8 cellular contexts compared by ENCODE assay signal in genomic region chr11:64996327-64996709, GRCh38. TPM values are rescaled to one million over a fixed set of nuclear protein-coding genes. Genes with fewer than 3 reads are reported as not detected.
DNase-seq lines count a peak whose midpoint lies in the region; ATAC-seq and TF ChIP-seq lines count a peak whose summit lies in the region.
"Had no signal": no experiment of that assay in that cellular context is flagged by ENCODE, and none has a peak within 500 bp of the region (broad histone marks: within the 10 kb centered on the region; RNA-seq: fewer than 3 reads in every experiment).

No MANE protein-coding gene starts in this region.

- no peak for TF ChIP-seq CTCF in DOHH2 (IDR thresholded peaks at IDR 0.05; ENCODE audit: low read depth, low read length, poor library complexity, severe bottlenecking)
- TF ChIP-seq CTCF in breast epithelium (IDR thresholded peaks at IDR 0.05) = no peak
- TF ChIP-seq CTCF in neural progenitor cell (IDR thresholded peaks at IDR 0.05) = no peak

- H3K4me2 ChIP-seq in DOHH2 (ENCODE audit: low read length) (peak overlapping the region; percentile 38), neural progenitor cell (peak overlapping the region; percentile 10)

- H3K9me3 Mint-ChIP-seq in neural progenitor cell = no peaks in the 10 kb centered on the region

- H3K9me3 ChIP-seq in DOHH2 (ENCODE audit: control insufficient read depth, insufficient read depth, low read length) (no peaks in the 10 kb centered on the region), breast epithelium (no peaks in the 10 kb centered on the region), neural progenitor cell (ENCODE audit: low read depth) (no peaks in the 10 kb centered on the region), T-helper 17 cell (ENCODE audit: control insufficient read depth, low read length, poor library complexity, severe bottlenecking) (no peaks in the 10 kb centered on the region)

- H3K4me1 Mint-ChIP-seq in neural progenitor cell = peaks cover 12% of the 10 kb centered on the region
- H3K4me1 Mint-ChIP-seq in T-helper 17 cell = peaks cover 15% of the 10 kb centered on the region

- no peak for ATAC-seq in T-helper 17 cell

- no peak for DNase-seq in breast epithelium (ENCODE audit: low spot score in 2 of 2)
- DNase-seq in neural progenitor cell (ENCODE audit: low spot score) = no peak
- no peak for DNase-seq in RKO (ENCODE audit: low spot score)
- no peak for DNase-seq in T-helper 17 cell
- no peak for DNase-seq in A172 (ENCODE audit: low spot score)
- DNase-seq: GDM1, NCI-H1105 treated with DMSO at 0.1 percent for 48 hours had no signal

- H4K20me1 ChIP-seq in DOHH2 (ENCODE audit: control insufficient read depth, insufficient read depth, low read depth, low read length) = no peaks in the 10 kb centered on the region
- H4K20me1 ChIP-seq in neural progenitor cell (ENCODE audit: low read depth) = no peaks in the 10 kb centered on the region

- H3K9ac ChIP-seq in neural progenitor cell = no peak overlapping the region

- H3K4me1 ChIP-seq in DOHH2 (ENCODE audit: control insufficient read depth, low read length) = peaks cover 35% of the 10 kb centered on the region
- H3K4me1 ChIP-seq in breast epithelium = no peaks in the 10 kb centered on the region
- no peaks in the 10 kb centered on the region for H3K4me1 ChIP-seq in neural progenitor cell

- H2AFZ ChIP-seq in neural progenitor cell (replicated peaks) = peak overlapping the region; percentile 92

- H3K27me3 Mint-ChIP-seq in neural progenitor cell (ENCODE audit: insufficient read depth, low read depth) = peaks cover 7% of the 10 kb centered on the region
- no peaks in the 10 kb centered on the region for H3K27me3 Mint-ChIP-seq in T-helper 17 cell

- H3K4me3 ChIP-seq in DOHH2 (ENCODE audit: low read length) = peak overlapping the region; percentile 31
- peak overlapping the region; percentile 17 to 65 (median 47) for H3K4me3 ChIP-seq in breast epithelium
- no peak overlapping the region for H3K4me3 ChIP-seq in neural progenitor cell

- H3K36me3 ChIP-seq in DOHH2 (ENCODE audit: control insufficient read depth, low read length) = no peaks in the 10 kb centered on the region
- no peaks in the 10 kb centered on the region for H3K36me3 ChIP-seq in breast epithelium
- no peaks in the 10 kb centered on the region for H3K36me3 ChIP-seq in neural progenitor cell

- H3K36me3 Mint-ChIP-seq in neural progenitor cell = no peaks in the 10 kb centered on the region
- no peaks in the 10 kb centered on the region for H3K36me3 Mint-ChIP-seq in T-helper 17 cell (ENCODE audit: low read depth)

- TF ChIP-seq POLR2A in breast epithelium (IDR thresholded peaks at IDR 0.05) = no peak

- no peaks in the 10 kb centered on the region for H3K9me2 ChIP-seq in DOHH2 (replicated peaks; ENCODE audit: control insufficient read depth, low read length)

- peak overlapping the region; percentile 63 for H3K4me3 Mint-ChIP-seq in neural progenitor cell
- H3K4me3 Mint-ChIP-seq in T-helper 17 cell = no peak overlapping the region

- H3K27ac ChIP-seq in DOHH2 (ENCODE audit: low read depth, low read length) (no peak overlapping the region), breast epithelium (peak overlapping the region; percentile 64 to 73), neural progenitor cell (no peak overlapping the region)

- H3K79me2 ChIP-seq in DOHH2 (ENCODE audit: control insufficient read depth, low read length) = no peaks in the 10 kb centered on the region
- H3K79me2 ChIP-seq in neural progenitor cell (ENCODE audit: low read depth) = no peaks in the 10 kb centered on the region

- H3K27ac Mint-ChIP-seq in neural progenitor cell (peak overlapping the region; percentile 85), T-helper 17 cell (no peak overlapping the region)

- H3K27me3 ChIP-seq in DOHH2 (ENCODE audit: control insufficient read depth, low read length) (no peaks in the 10 kb centered on the region), breast epithelium (no peaks in the 10 kb centered on the region), neural progenitor cell (no peaks in the 10 kb centered on the region)

- no peaks in the 10 kb centered on the region for H3F3A ChIP-seq in DOHH2 (ENCODE audit: control insufficient read depth, insufficient read depth)
- peaks cover 6% of the 10 kb centered on the region for H3F3A ChIP-seq in neural progenitor cell (ENCODE audit: low read depth)

- intact Hi-C loops in breast epithelium (cut with DNase I; ENCODE audit: low total_unique reads) = loop anchor here (10.0 kb wide), 1 partner anchor 52 kb away; no protein-coding TSS in a partner anchor

RNA-seq across cellular contexts. Expression of gene BATF2, which starts 0.5 kb away (rescaled TPM):
- total RNA-seq in breast epithelium = 1 to 10 TPM in 1 of 3 donors, under 1 TPM in 2; 0.33 to 1.5 (median 0.64) TPM
- total RNA-seq in neural progenitor cell (ENCODE audit: low replicate concordance) = 0.28 TPM in 1 of 2 replicates, not detected in the other
- total RNA-seq in T-helper 17 cell = not detected
- 0.50 and 0.59 TPM in 2 replicates for total RNA-seq in A172 (2014; rRNA removed; shearing (Covaris generic))

RNA-seq across cellular contexts. Expression of gene ARL2, which starts 17.6 kb away (rescaled TPM):
- total RNA-seq in breast epithelium (100 to 1,000 TPM in 2 of 3 donors, 10 to 100 TPM in 1; 99.8 to 193 (median 154) TPM), neural progenitor cell (ENCODE audit: low replicate concordance) (171 and 287 TPM in 2 replicates), T-helper 17 cell (10 to 100 TPM; 17.2 to 21.6 TPM)
- total RNA-seq in A172 (2014; rRNA removed; shearing (Covaris generic)) = 170 and 196 TPM in 2 replicates

RNA-seq across cellular contexts. Expression of gene MAJIN, which starts 24.4 kb away (rescaled TPM):
- total RNA-seq in breast epithelium (not detected), neural progenitor cell (ENCODE audit: low replicate concordance) (0.06 TPM in 1 of 2 replicates, not detected in the other), T-helper 17 cell (not detected)
- not detected in 2 replicates for total RNA-seq in A172 (2014; rRNA removed; shearing (Covaris generic))

RNA-seq across cellular contexts. Expression of gene SNX15, which starts 30.9 kb away (rescaled TPM):
- total RNA-seq in breast epithelium (10 to 100 TPM; 17.0 to 22.7 (median 17.1) TPM), neural progenitor cell (ENCODE audit: low replicate concordance) (10.7 and 16.8 TPM in 2 replicates), T-helper 17 cell (10 to 100 TPM; 19.7 to 20.8 TPM)
- total RNA-seq in A172 (2014; rRNA removed; shearing (Covaris generic)) = 13.4 and 31.2 TPM in 2 replicates

RNA-seq across cellular contexts. Expression of gene SAC3D1, which starts 44.7 kb away (rescaled TPM):
- total RNA-seq in breast epithelium (1 to 10 TPM; 7.5 to 9.2 (median 7.5) TPM), neural progenitor cell (ENCODE audit: low replicate concordance) (3.0 and 13.2 TPM in 2 replicates), T-helper 17 cell (1 to 10 TPM; 1.9 to 3.9 TPM)
- 44.0 and 52.3 TPM in 2 replicates for total RNA-seq in A172 (2014; rRNA removed; shearing (Covaris generic))

Comparison
In these comparisons a context has a peak if more than half of its experiments do, and no peak if none do; other contexts are left out.
1. H3K27ac ChIP-seq: peak in breast epithelium (2 of 2); none in DOHH2 (single experiment) and neural progenitor cell (single experiment).